36 cellular contexts compared by ENCODE assay signal in genomic region chr9:77815260-77815659, GRCh38.
"Had no signal": no experiment of that assay in that cellular context is flagged by ENCODE, and none has a peak within 500 bp of the region (broad histone marks: within the 10 kb centered on the region; RNA-seq: fewer than 3 reads in every experiment).

No MANE protein-coding gene starts in this region.

- H3K9me3 Mint-ChIP-seq: activated B cell treated with CpG ODN at 0.5 μM for 24 hours; activated CD4-positive, alpha-beta memory T cell treated with anti-CD3 and anti-CD28 coated beads for 36 hours; activated CD4-positive, alpha-beta T cell treated with anti-CD3 and anti-CD28 coated beads, Interleukin-2, amount 10 ng/mL, durations not matched to agents 24 days and 14 days; activated CD8-positive, alpha-beta T cell treated with anti-CD3 and anti-CD28 coated beads for 36 hours; activated naive CD4-positive, alpha-beta T cell treated with anti-CD3 and anti-CD28 coated beads for 36 hours; activated naive CD8-positive, alpha-beta T cell treated with anti-CD3 and anti-CD28 coated beads for 36 hours; activated T-cell treated with anti-CD3 and anti-CD28 coated beads, Interleukin-2, amount 50 U/mL, for 4 hours; activated T-cell treated with anti-CD3 and anti-CD28 coated beads, Interleukin-2, amount 50 U/mL, for 72 hours; activated T-helper 1 cell treated with anti-CD3 and anti-CD28 coated beads, Interleukin-12 subunit alpha, Interleukin-12 subunit beta, Interleukin-2, Interleukin-4 antibody, amounts not matched to agents 30 ng/mL and 10 ng/mL and 1 ng/mL, durations not matched to agents 14 hours and 24 hours and 36 hours; activated T-helper 17 cell treated with anti-CD3 and anti-CD28 coated beads, Interleukin-2, amount 50 U/mL, for 72 hours; T-helper 1 cell treated with Interleukin-12 subunit alpha and Interleukin-12 subunit beta and Interleukin-4 antibody, amounts not matched to agents 30 μg/mL and 1 μg/mL, for 36 hours; T-helper 2 cell treated with Interferon-gamma antibody and Interleukin-4, amounts not matched to agents 5 μg/mL and 100 μg/mL, for 36 hours had no signal

- FAIRE-seq: TTC549 had no signal

- H3K4me1 ChIP-seq: body of pancreas, breast epithelium had no signal

- H3K4me3 Mint-ChIP-seq: activated B cell treated with CpG ODN at 0.5 μM for 24 hours; activated CD4-positive, alpha-beta memory T cell treated with anti-CD3 and anti-CD28 coated beads for 36 hours; activated CD4-positive, alpha-beta T cell treated with anti-CD3 and anti-CD28 coated beads, Interleukin-2, amount 10 ng/mL, durations not matched to agents 24 days and 14 days; activated CD8-positive, alpha-beta T cell treated with anti-CD3 and anti-CD28 coated beads for 36 hours; activated naive CD4-positive, alpha-beta T cell treated with anti-CD3 and anti-CD28 coated beads for 36 hours; activated naive CD8-positive, alpha-beta T cell treated with anti-CD3 and anti-CD28 coated beads for 36 hours; activated T-cell treated with anti-CD3 and anti-CD28 coated beads, Interleukin-2, amount 50 U/mL, for 4 hours; activated T-cell treated with anti-CD3 and anti-CD28 coated beads, Interleukin-2, amount 50 U/mL, for 72 hours; activated T-helper 1 cell treated with anti-CD3 and anti-CD28 coated beads, Interleukin-12 subunit alpha, Interleukin-12 subunit beta, Interleukin-2, Interleukin-4 antibody, amounts not matched to agents 30 ng/mL and 10 ng/mL and 1 ng/mL, durations not matched to agents 14 hours and 24 hours and 36 hours; activated T-helper 17 cell treated with anti-CD3 and anti-CD28 coated beads, Interleukin-2, amount 50 U/mL, for 72 hours; T-helper 1 cell treated with Interleukin-12 subunit alpha and Interleukin-12 subunit beta and Interleukin-4 antibody, amounts not matched to agents 30 μg/mL and 1 μg/mL, for 36 hours; T-helper 2 cell treated with Interferon-gamma antibody and Interleukin-4, amounts not matched to agents 5 μg/mL and 100 μg/mL, for 36 hours had no signal

- H3K27ac Mint-ChIP-seq: activated B cell treated with CpG ODN at 0.5 μM for 24 hours; activated CD4-positive, alpha-beta memory T cell treated with anti-CD3 and anti-CD28 coated beads for 36 hours; activated CD4-positive, alpha-beta T cell treated with anti-CD3 and anti-CD28 coated beads, Interleukin-2, amount 10 ng/mL, durations not matched to agents 24 days and 14 days; activated CD8-positive, alpha-beta T cell treated with anti-CD3 and anti-CD28 coated beads for 36 hours; activated naive CD4-positive, alpha-beta T cell treated with anti-CD3 and anti-CD28 coated beads for 36 hours; activated naive CD4-positive, alpha-beta T cell treated with anti-CD3 and anti-CD28 coated beads, Interleukin-2, amount 50 U/mL, for 72 hours; activated naive CD8-positive, alpha-beta T cell treated with anti-CD3 and anti-CD28 coated beads for 36 hours; activated T-cell treated with anti-CD3 and anti-CD28 coated beads, Interleukin-2, amount 50 U/mL, for 72 hours; activated T-helper 1 cell treated with anti-CD3 and anti-CD28 coated beads, Interleukin-12 subunit alpha, Interleukin-12 subunit beta, Interleukin-2, Interleukin-4 antibody, amounts not matched to agents 30 ng/mL and 10 ng/mL and 1 ng/mL, durations not matched to agents 14 hours and 24 hours and 36 hours; activated T-helper 17 cell treated with anti-CD3 and anti-CD28 coated beads, Interleukin-2, amount 50 U/mL, for 72 hours; T-helper 1 cell treated with Interleukin-12 subunit alpha and Interleukin-12 subunit beta and Interleukin-4 antibody, amounts not matched to agents 30 μg/mL and 1 μg/mL, for 36 hours; T-helper 2 cell treated with Interferon-gamma antibody and Interleukin-4, amounts not matched to agents 5 μg/mL and 100 μg/mL, for 36 hours had no signal

- ATAC-seq: activated CD8-positive, alpha-beta T cell treated with anti-CD3 and anti-CD28 coated beads for 36 hours; activated naive CD4-positive, alpha-beta T cell treated with anti-CD3 and anti-CD28 coated beads, Interleukin-2, amount 50 U/mL, for 72 hours; activated T-cell treated with anti-CD3 and anti-CD28 coated beads, Interleukin-2, amount 50 U/mL, for 4 hours; activated T-cell treated with anti-CD3 and anti-CD28 coated beads, Interleukin-2, amount 50 U/mL, for 72 hours; activated T-helper 17 cell treated with anti-CD3 and anti-CD28 coated beads, Interleukin-2, amount 50 U/mL, for 72 hours; body of pancreas had no signal

- H3K27ac ChIP-seq: adrenal gland, body of pancreas, brain microvascular endothelial cell, breast epithelium, VCaP had no signal

- H3K27me3 ChIP-seq: adrenal gland, body of pancreas, brain microvascular endothelial cell, breast epithelium had no signal

- H3K9me3 ChIP-seq: adrenal gland, body of pancreas, breast epithelium had no signal

- DNase-seq: activated B cell treated with CpG ODN at 0.5 μM for 24 hours; activated CD4-positive, alpha-beta memory T cell treated with anti-CD3 and anti-CD28 coated beads for 36 hours; activated CD4-positive, alpha-beta T cell treated with anti-CD3 and anti-CD28 coated beads for 4 hours; activated CD4-positive, alpha-beta T cell treated with anti-CD3 and anti-CD28 coated beads, Interleukin-2, amount 10 ng/mL, durations not matched to agents 24 days and 14 days; activated CD4-positive, alpha-beta T cell treated with anti-CD3 and anti-CD28 coated beads, Interleukin-2, amount 50 U/mL, for 1 hour; activated CD4-positive, alpha-beta T cell treated with anti-CD3 and anti-CD28 coated beads, Interleukin-2, amount 50 U/mL, for 4 hours; activated CD4-positive, CD25-positive, alpha-beta regulatory T cell treated with anti-CD3 and anti-CD28 coated beads, Interleukin-2, amount 50 U/mL, for 72 hours; activated CD8-positive, alpha-beta memory T cell treated with anti-CD3 and anti-CD28 coated beads, Interleukin-2, amount 50 U/mL, for 4 hours; activated CD8-positive, alpha-beta T cell treated with anti-CD3 and anti-CD28 coated beads for 36 hours; activated effector memory CD4-positive, alpha-beta T cell treated with anti-CD3 and anti-CD28 coated beads, Interleukin-2, amount 50 U/mL, for 16 hours; activated gamma-delta T cell treated with Interleukin-2 at 50 U/mL for 16 hours; activated naive CD4-positive, alpha-beta T cell; activated naive CD4-positive, alpha-beta T cell treated with anti-CD3 and anti-CD28 coated beads for 36 hours; activated naive CD4-positive, alpha-beta T cell treated with anti-CD3 and anti-CD28 coated beads, Interleukin-2, amount 50 U/mL, for 16 hours; activated naive CD8-positive, alpha-beta T cell treated with anti-CD3 and anti-CD28 coated beads for 36 hours; activated T-cell treated with anti-CD3 and anti-CD28 coated beads for 4 hours; activated T-cell treated with anti-CD3 and anti-CD28 coated beads, Interleukin-2, amount 50 U/mL, for 1 hour; activated T-cell treated with anti-CD3 and anti-CD28 coated beads, Interleukin-2, amount 50 U/mL, for 4 hours; activated T-cell treated with anti-CD3 and anti-CD28 coated beads, Interleukin-2, amount 50 U/mL, for 72 hours; adrenal gland; amniotic stem cell; aorta; body of pancreas; brain microvascular endothelial cell; central memory CD4-positive, alpha-beta T cell; T-helper 1 cell; T-helper 2 cell; T-helper 9 cell had no signal

- H3K36me3 ChIP-seq: adrenal gland, brain microvascular endothelial cell, breast epithelium had no signal

- H3K4me1 Mint-ChIP-seq: activated B cell treated with CpG ODN at 0.5 μM for 24 hours had no signal

- H3K4me3 ChIP-seq: adrenal gland, body of pancreas, breast epithelium had no signal

- H3K27me3 Mint-ChIP-seq: activated CD4-positive, alpha-beta memory T cell treated with anti-CD3 and anti-CD28 coated beads for 36 hours; activated CD4-positive, alpha-beta T cell treated with anti-CD3 and anti-CD28 coated beads, Interleukin-2, amount 10 ng/mL, durations not matched to agents 24 days and 14 days; activated CD8-positive, alpha-beta T cell treated with anti-CD3 and anti-CD28 coated beads for 36 hours; activated naive CD8-positive, alpha-beta T cell treated with anti-CD3 and anti-CD28 coated beads for 36 hours; activated T-helper 17 cell treated with anti-CD3 and anti-CD28 coated beads, Interleukin-2, amount 50 U/mL, for 72 hours had no signal
